ENCODE assay signal across 9 cellular contexts in genomic region chr10:43110318-43111071, GRCh38. TPM values are rescaled to one million over a fixed set of nuclear protein-coding genes. Genes with fewer than 3 reads are reported as not detected.
DNase-seq lines count a peak whose midpoint lies in the region; FAIRE-seq and TF ChIP-seq lines count a peak whose summit lies in the region.
"Had no signal": no experiment of that assay in that cellular context is flagged by ENCODE, and none has a peak within 500 bp of the region (broad histone marks: within the 10 kb centered on the region; RNA-seq: fewer than 3 reads in every experiment).

No MANE protein-coding gene starts in this region.

- H3K9me3 ChIP-seq in OCI-LY3 (ENCODE audit: insufficient read depth, low read length) = no peaks in the 10 kb centered on the region
- H3K9me3 ChIP-seq in mesenchymal stem cell (ENCODE audit: control insufficient read depth, low read length) = no peaks in the 10 kb centered on the region

- no peaks in the 10 kb centered on the region for H3K79me2 ChIP-seq in OCI-LY3 (ENCODE audit: low read length)

- H2AK5ac ChIP-seq in mesenchymal stem cell (ENCODE audit: low read length, severe bottlenecking) = no peak overlapping the region

- H4K91ac ChIP-seq in mesenchymal stem cell (ENCODE audit: low read length) = peak overlapping the region; percentile 0

- H2BK120ac ChIP-seq in mesenchymal stem cell (ENCODE audit: low read depth, low read length) = peak overlapping the region; percentile 52

- DNase-seq in GM04504 (ENCODE audit: low read depth) (peak; percentile 59), HCEC 1CT (peak; percentile 29), mesenchymal stem cell (peak; percentile 40), mesenteric fat pad (ENCODE audit: low spot score) (no peak), cerebellum (ENCODE audit: low spot score) (no peak), H54 (ENCODE audit: insufficient read length, low spot score) (no peak), dermis blood vessel endothelial cell (no peak)
- DNase-seq: small intestine had no signal

- H3K36me3 ChIP-seq in OCI-LY3 (replicated peaks; ENCODE audit: low read depth, low read length) = no peaks in the 10 kb centered on the region
- no peaks in the 10 kb centered on the region for H3K36me3 ChIP-seq in mesenchymal stem cell (ENCODE audit: control insufficient read depth in 1 of 2, insufficient read depth in 2 of 2, low read depth in 1 of 2, low read length in 2 of 2)

- H2BK15ac ChIP-seq in mesenchymal stem cell (ENCODE audit: low read depth, poor library complexity, severe bottlenecking) = peak overlapping the region; percentile 65

- no peak overlapping the region for H3K4ac ChIP-seq in mesenchymal stem cell (ENCODE audit: low read depth in 1 of 2, low read length in 2 of 2)

- peak overlapping the region; percentile 30 for H3K4me2 ChIP-seq in OCI-LY3 (ENCODE audit: low read length)
- H3K4me2 ChIP-seq in mesenchymal stem cell (ENCODE audit: low read length, poor library complexity, severe bottlenecking) = no peak overlapping the region

- no peaks in the 10 kb centered on the region for H4K20me1 ChIP-seq in OCI-LY3 (ENCODE audit: insufficient read depth, low read length)

- H3K9ac ChIP-seq in OCI-LY3 (ENCODE audit: low read length) (no peak overlapping the region), mesenchymal stem cell (ENCODE audit: low read length) (no peak overlapping the region)

- no peak overlapping the region for H3K4me3 ChIP-seq in OCI-LY3 (ENCODE audit: low read length)
- H3K4me3 ChIP-seq in mesenchymal stem cell (ENCODE audit: insufficient read depth in 1 of 2, low read depth in 1 of 2, low read length in 2 of 2) = no peak overlapping the region

- no peak for TF ChIP-seq POLR2A in H54 (IDR thresholded peaks at IDR 0.05; ENCODE audit: low read depth, low read length)

- H3K18ac ChIP-seq in mesenchymal stem cell (ENCODE audit: low read depth in 1 of 2, low read length in 2 of 2) = peak overlapping the region in 1 of 2 experiments; percentile 52

- TF ChIP-seq CTCF in OCI-LY3 (IDR thresholded peaks at IDR 0.05; ENCODE audit: low read depth, low read length) = no peak

- no peak overlapping the region for H3K14ac ChIP-seq in mesenchymal stem cell (ENCODE audit: low read length in 2 of 2)

- no peak overlapping the region for H3K27ac ChIP-seq in OCI-LY3 (ENCODE audit: low read length)
- H3K27ac ChIP-seq in mesenchymal stem cell (ENCODE audit: low read length, poor library complexity, severe bottlenecking) = no peak overlapping the region

- H3K79me1 ChIP-seq in mesenchymal stem cell (replicated peaks; ENCODE audit: low read length, poor library complexity, severe bottlenecking) = no peaks in the 10 kb centered on the region

- H3K27me3 ChIP-seq in OCI-LY3 (ENCODE audit: low read depth, low read length) = no peaks in the 10 kb centered on the region
- H3K27me3 ChIP-seq in mesenchymal stem cell (ENCODE audit: control insufficient read depth in 1 of 2, insufficient read depth in 1 of 2, low read length in 2 of 2) = peaks cover 0 to 12% of the 10 kb centered on the region in 2 experiments

- peak overlapping the region; percentile 65; the same call in 1 of the 2 replicates for H2AFZ ChIP-seq in OCI-LY3 (ENCODE audit: low read depth, low read length)
- no peak overlapping the region for H2AFZ ChIP-seq in mesenchymal stem cell (ENCODE audit: low read depth, low read length)

- H2BK5ac ChIP-seq in mesenchymal stem cell (ENCODE audit: low read depth, low read length, poor library complexity, severe bottlenecking) = no peak overlapping the region

- 84% methylated on average over 7 of the region's 7 CpGs for WGBS in mesenchymal stem cell

- H4K8ac ChIP-seq in mesenchymal stem cell (ENCODE audit: low read length) = peak overlapping the region; percentile 51

- no peak overlapping the region for H3K23ac ChIP-seq in mesenchymal stem cell (ENCODE audit: low read length in 2 of 2)

- peaks cover 15% of the 10 kb centered on the region for H3K4me1 ChIP-seq in OCI-LY3 (ENCODE audit: low read length)
- peaks cover 11% of the 10 kb centered on the region for H3K4me1 ChIP-seq in mesenchymal stem cell (ENCODE audit: control insufficient read depth, insufficient read depth, low read depth, low read length)

- no peak for FAIRE-seq in H54 (lab: Jason Lieb, UNC)
- FAIRE-seq: small intestine had no signal

- no peak overlapping the region for H2BK12ac ChIP-seq in mesenchymal stem cell (ENCODE audit: low read length in 2 of 2)

RNA-seq across cellular contexts. Expression of gene CSGALNACT2, which starts 27.8 kb away (rescaled TPM):
- polyA plus RNA-seq in mesenchymal stem cell (2013, experiment 1 of 2) = 35.5 TPM
- polyA plus RNA-seq in mesenchymal stem cell (2013, experiment 2 of 2) = 37.6 TPM
- total RNA-seq in mesenteric fat pad (31.0 TPM), cerebellum (28.9 TPM), dermis blood vessel endothelial cell (10.2 and 11.7 TPM in 2 replicates)

RNA-seq across cellular contexts. Expression of gene RET, which starts 33.6 kb away (rescaled TPM):
- polyA plus RNA-seq in mesenchymal stem cell (2013, experiment 1 of 2) = 0.29 TPM
- polyA plus RNA-seq in mesenchymal stem cell (2013, experiment 2 of 2) = 0.42 TPM
- total RNA-seq in mesenteric fat pad (0.64 TPM), cerebellum (4.4 TPM), dermis blood vessel endothelial cell (1.0 and 1.2 TPM in 2 replicates)

Comparison
In these comparisons a context has a peak if more than half of its experiments do, and no peak if none do; other contexts are left out.
1. DNase-seq: peak in GM04504 (single experiment), HCEC 1CT (single experiment) and mesenchymal stem cell (single experiment); none in mesenteric fat pad (single experiment), cerebellum (single experiment), H54 (single experiment) and dermis blood vessel endothelial cell (single experiment).